ENCODE assay signal across 26 cellular contexts in genomic region chr5:93438124-93438523, GRCh38.
"Had no signal": no experiment of that assay in that cellular context is flagged by ENCODE, and none has a peak within 500 bp of the region (broad histone marks: within the 10 kb centered on the region; RNA-seq: fewer than 3 reads in every experiment).

No MANE protein-coding gene starts in this region.

- ATAC-seq: activated CD4-positive, alpha-beta T cell treated with anti-CD3 and anti-CD28 coated beads for 36 hours; activated naive CD4-positive, alpha-beta T cell treated with anti-CD3 and anti-CD28 coated beads, Interleukin-2, amount 50 U/mL, for 72 hours; activated T-cell treated with anti-CD3 and anti-CD28 coated beads, Interleukin-2, amount 50 U/mL, for 72 hours; esophagus mucosa; heart left ventricle had no signal

- H3K4me3 ChIP-seq: ascending aorta, breast epithelium, cardiac muscle cell, colonic mucosa, heart left ventricle had no signal

- DNase-seq: activated CD4-positive, alpha-beta memory T cell treated with anti-CD3 and anti-CD28 coated beads, Interleukin-2, amount 10 ng/mL, durations not matched to agents 7 days and 5 days; activated CD4-positive, alpha-beta T cell treated with anti-CD3 and anti-CD28 coated beads for 36 hours; activated CD4-positive, alpha-beta T cell treated with anti-CD3 and anti-CD28 coated beads, Interleukin-2, amount 10 ng/mL, durations not matched to agents 7 days and 5 days; activated CD4-positive, alpha-beta T cell treated with anti-CD3 and anti-CD28 coated beads, Interleukin-2, amount 50 U/mL, for 4 hours; activated CD4-positive, CD25-positive, alpha-beta regulatory T cell; activated CD4-positive, CD25-positive, alpha-beta regulatory T cell treated with anti-CD3 and anti-CD28 coated beads, Interleukin-2, amount 50 U/mL, for 72 hours; activated CD8-positive, alpha-beta memory T cell treated with anti-CD3 and anti-CD28 coated beads, Interleukin-2, amount 50 U/mL, for 48 hours; activated gamma-delta T cell; activated naive CD4-positive, alpha-beta T cell; activated naive CD4-positive, alpha-beta T cell treated with anti-CD3 and anti-CD28 coated beads, Interleukin-2, amount 10 ng/mL, durations not matched to agents 7 days and 5 days; activated naive CD8-positive, alpha-beta T cell treated with anti-CD3 and anti-CD28 coated beads, Interleukin-2, amount 10 ng/mL, durations not matched to agents 7 days and 5 days; activated T-cell treated with anti-CD3 and anti-CD28 coated beads for 4 hours; activated T-cell treated with anti-CD3 and anti-CD28 coated beads, Interleukin-2, amount 50 U/mL, for 24 hours; activated T-cell treated with anti-CD3 and anti-CD28 coated beads, Interleukin-2, amount 50 U/mL, for 72 hours; colonic mucosa; effector CD8-positive, alpha-beta T cell; endodermal cell; foreskin fibroblast; glutamatergic neuron; heart left ventricle; T-helper 2 cell had no signal
